Comparison of ENCODE assay signal across 20 cellular contexts in the genomic region with DNA sequence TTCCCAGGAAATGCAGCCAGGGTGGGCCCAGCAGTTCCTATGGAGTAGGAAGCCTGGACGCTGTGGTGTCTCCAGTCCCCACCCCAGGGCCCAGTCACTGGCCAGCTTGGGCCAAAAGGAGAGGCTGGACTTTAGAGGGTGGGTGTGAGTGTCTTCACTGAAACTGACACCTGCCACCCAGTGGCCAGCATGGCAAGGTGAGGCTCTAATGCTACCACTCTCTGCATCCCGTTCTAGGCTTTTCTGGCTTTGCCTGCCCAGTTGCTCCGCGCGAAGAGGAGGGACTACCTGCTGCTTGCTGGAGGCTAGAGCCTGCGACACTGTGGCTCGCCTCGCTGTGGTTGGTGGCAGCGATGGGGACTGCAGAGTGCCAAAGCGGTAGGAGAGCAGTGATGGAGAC. TPM values are rescaled to one million over a fixed set of nuclear protein-coding genes. Genes with fewer than 3 reads are reported as not detected.
DNase-seq lines count a peak whose midpoint lies in the region; ATAC-seq and TF ChIP-seq lines count a peak whose summit lies in the region.
"Had no signal": no experiment of that assay in that cellular context is flagged by ENCODE, and none has a peak within 500 bp of the region (broad histone marks: within the 10 kb centered on the region; RNA-seq: fewer than 3 reads in every experiment).

No MANE protein-coding gene starts in this region.

- H3K27ac ChIP-seq in WERI-Rb-1, result no peak overlapping the region
- H3K27ac ChIP-seq: RWPE1 had no signal

- H3K27me3 Mint-ChIP-seq in HFFc6 (ENCODE audit: insufficient read depth), result peaks cover 18% of the 10 kb centered on the region

- H3K4me3 Mint-ChIP-seq in HFFc6, result no peak overlapping the region
- H3K4me3 Mint-ChIP-seq: stimulated activated naive B cell treated with anti-CD40 and anti-IgM and Interleukin-4, amounts not matched to agents 10 μg/mL and 1 μg/mL and 100 μg/mL, for 72 hours had no signal

- no peaks in the 10 kb centered on the region for H3K36me3 ChIP-seq in WERI-Rb-1

- H3K9me3 ChIP-seq in WERI-Rb-1 (ENCODE audit: severe bottlenecking), result no peaks in the 10 kb centered on the region

- CTCF ChIA-PET in HEK293T (lab: Yijun Ruan, JAX), result no interaction called here

- H3K4me3 ChIP-seq in WERI-Rb-1 (ENCODE audit: low read depth, low read length), result no peak overlapping the region

- TF ChIP-seq CTCF in HFFc6 (IDR thresholded peaks at IDR 0.05), result 0 out of 2 replicates have a peak, but pooled peaks have one; percentile 14
- peak; percentile 43 for TF ChIP-seq CTCF in WERI-Rb-1 (IDR thresholded peaks at IDR 0.05; ENCODE audit: low read depth, low read length)

- H3K36me3 Mint-ChIP-seq in HFFc6 (ENCODE audit: low read depth), result no peaks in the 10 kb centered on the region
- H3K36me3 Mint-ChIP-seq: stimulated activated naive B cell treated with anti-CD40 and anti-IgM and Interleukin-4, amounts not matched to agents 10 μg/mL and 1 μg/mL and 100 μg/mL, for 72 hours had no signal

- POLR2A ChIA-PET in HEK293T (lab: Yijun Ruan, JAX), result no interaction called here

- no peaks in the 10 kb centered on the region for H3K9me3 Mint-ChIP-seq in HFFc6

- DNase-seq in DMS153 (lab: John Stamatoyannopoulos, UW) (peak; percentile 26), HFFc6 (no peak), WERI-Rb-1 (no peak), left lobe of liver (ENCODE audit: low spot score) (no peak), D341Med (ENCODE audit: low spot score) (no peak), HEK293T (ENCODE audit: extremely low spot score) (no peak), GDM1 (lab: John Stamatoyannopoulos, UW) (no peak)
- DNase-seq: activated T-cell treated with anti-CD3 and anti-CD28 coated beads, Interleukin-2, amount 50 U/mL, for 48 hours; central memory CD4-positive, alpha-beta T cell; Karpas-422; midbrain; NCI-H187 treated with DMSO at 0.1 percent for 48 hours; NCI-H524; occipital lobe; stimulated activated naive B cell treated with anti-CD40 and anti-IgM and Interleukin-4, amounts not matched to agents 10 μg/mL and 1 μg/mL and 100 μg/mL, for 72 hours; T-helper 9 cell; trophoblast cell had no signal

- ATAC-seq in left lobe of liver (peak; percentile 41), GM21576 (IDR thresholded peaks at IDR 0.05; ENCODE audit: unreplicated experiment) (no peak)
- ATAC-seq: stimulated activated naive B cell treated with anti-CD40 and anti-IgM and Interleukin-4, amounts not matched to agents 10 μg/mL and 1 μg/mL and 100 μg/mL, for 72 hours had no signal

- no peak overlapping the region for H3K27ac Mint-ChIP-seq in HFFc6
- H3K27ac Mint-ChIP-seq: stimulated activated naive B cell treated with anti-CD40 and anti-IgM and Interleukin-4, amounts not matched to agents 10 μg/mL and 1 μg/mL and 100 μg/mL, for 72 hours had no signal

- no peaks in the 10 kb centered on the region for H3K4me1 Mint-ChIP-seq in HFFc6 (ENCODE audit: low read depth)
- H3K4me1 Mint-ChIP-seq: stimulated activated naive B cell treated with anti-CD40 and anti-IgM and Interleukin-4, amounts not matched to agents 10 μg/mL and 1 μg/mL and 100 μg/mL, for 72 hours had no signal

- H3K27me3 ChIP-seq in WERI-Rb-1 (ENCODE audit: insufficient read depth, low read depth, severe bottlenecking), result peaks cover 16% of the 10 kb centered on the region

TF ChIP-seq in HEK293T, 16 proteins besides CTCF, POLR2A, EP300 and RAD21:
- TF ChIP-seq LEF1 (IDR thresholded peaks at IDR 0.05; ENCODE audit: borderline replicate concordance), result no peak
- TF ChIP-seq ZNF384 (IDR thresholded peaks at IDR 0.05), result no peak
- no peak for TF ChIP-seq ARNT (IDR thresholded peaks at IDR 0.05)
- TF ChIP-seq CTBP1 (IDR thresholded peaks at IDR 0.05; ENCODE audit: borderline replicate concordance), result no peak

RNA-seq across cellular contexts. Expression of gene C22orf42, which starts 35.4 kb away (rescaled TPM):
- not detected for total RNA-seq in HFFc6 (2021; fragmentation: NEBNext Ultra II Directional; extraction: Animal tissue kit (Norgen Biotek cat#: 25700))
- total RNA-seq in left lobe of liver, result not detected
- total RNA-seq: occipital lobe, skeletal muscle tissue had no signal
